Comparison of ENCODE assay signal across 27 cellular contexts in genomic region chr10:128420623-128421022, GRCh38.
"Had no signal": no experiment of that assay in that cellular context is flagged by ENCODE, and none has a peak within 500 bp of the region (broad histone marks: within the 10 kb centered on the region; RNA-seq: fewer than 3 reads in every experiment).

No MANE protein-coding gene starts in this region.

- H3K4me1 ChIP-seq: ascending aorta, breast epithelium, colonic mucosa, foreskin keratinocyte, gastrocnemius medialis had no signal

- H3K27ac ChIP-seq: ascending aorta, breast epithelium, cardiac muscle cell, colonic mucosa, foreskin keratinocyte, gastrocnemius medialis had no signal

- H3K27me3 Mint-ChIP-seq: activated CD4-positive, alpha-beta memory T cell treated with anti-CD3 and anti-CD28 coated beads, Interleukin-2, amount 10 ng/mL, durations not matched to agents 7 days and 5 days; activated CD4-positive, alpha-beta T cell treated with anti-CD3 and anti-CD28 coated beads, Interleukin-2, amount 10 ng/mL, durations not matched to agents 7 days and 5 days; activated naive CD4-positive, alpha-beta T cell treated with anti-CD3 and anti-CD28 coated beads, Interleukin-2, amount 10 ng/mL, durations not matched to agents 7 days and 5 days; activated naive CD8-positive, alpha-beta T cell treated with anti-CD3 and anti-CD28 coated beads, Interleukin-2, amount 10 ng/mL, durations not matched to agents 7 days and 5 days had no signal

- DNase-seq: activated CD4-positive, alpha-beta memory T cell treated with anti-CD3 and anti-CD28 coated beads, Interleukin-2, amount 10 ng/mL, durations not matched to agents 7 days and 5 days; activated CD4-positive, alpha-beta T cell treated with anti-CD3 and anti-CD28 coated beads for 1 hour; activated CD4-positive, alpha-beta T cell treated with anti-CD3 and anti-CD28 coated beads for 4 hours; activated CD4-positive, alpha-beta T cell treated with anti-CD3 and anti-CD28 coated beads, Interleukin-2, amount 10 ng/mL, durations not matched to agents 7 days and 5 days; activated CD4-positive, alpha-beta T cell treated with anti-CD3 and anti-CD28 coated beads, Interleukin-2, amount 50 U/mL, for 4 hours; activated CD8-positive, alpha-beta memory T cell treated with anti-CD3 and anti-CD28 coated beads, Interleukin-2, amount 50 U/mL, for 48 hours; activated gamma-delta T cell; activated naive CD4-positive, alpha-beta T cell; activated naive CD4-positive, alpha-beta T cell treated with anti-CD3 and anti-CD28 coated beads, Interleukin-2, amount 10 ng/mL, durations not matched to agents 7 days and 5 days; activated naive CD8-positive, alpha-beta T cell treated with anti-CD3 and anti-CD28 coated beads, Interleukin-2, amount 10 ng/mL, durations not matched to agents 7 days and 5 days; activated T-cell treated with anti-CD3 and anti-CD28 coated beads for 4 hours; activated T-cell treated with anti-CD3 and anti-CD28 coated beads, Interleukin-2, amount 50 U/mL, for 24 hours; activated T-cell treated with anti-CD3 and anti-CD28 coated beads, Interleukin-2, amount 50 U/mL, for 72 hours; central memory CD4-positive, alpha-beta T cell; cerebellar nuclear complex; colonic mucosa; effector CD8-positive, alpha-beta T cell; foreskin keratinocyte; gastrocnemius medialis; T-helper 2 cell had no signal

- H3K27ac Mint-ChIP-seq: activated CD4-positive, alpha-beta memory T cell treated with anti-CD3 and anti-CD28 coated beads, Interleukin-2, amount 10 ng/mL, durations not matched to agents 7 days and 5 days; activated CD4-positive, alpha-beta T cell treated with anti-CD3 and anti-CD28 coated beads, Interleukin-2, amount 10 ng/mL, durations not matched to agents 7 days and 5 days; activated naive CD4-positive, alpha-beta T cell treated with anti-CD3 and anti-CD28 coated beads, Interleukin-2, amount 10 ng/mL, durations not matched to agents 7 days and 5 days; activated naive CD4-positive, alpha-beta T cell treated with anti-CD3 and anti-CD28 coated beads, Interleukin-2, amount 50 U/mL, for 72 hours; activated naive CD8-positive, alpha-beta T cell treated with anti-CD3 and anti-CD28 coated beads, Interleukin-2, amount 10 ng/mL, durations not matched to agents 7 days and 5 days; activated T-cell treated with anti-CD3 and anti-CD28 coated beads, Interleukin-2, amount 50 U/mL, for 24 hours; activated T-cell treated with anti-CD3 and anti-CD28 coated beads, Interleukin-2, amount 50 U/mL, for 72 hours; brain; WTC11 had no signal

- H3K9me3 ChIP-seq: ascending aorta, breast epithelium, colonic mucosa, gastrocnemius medialis had no signal

- H3K36me3 Mint-ChIP-seq: activated naive CD4-positive, alpha-beta T cell treated with anti-CD3 and anti-CD28 coated beads, Interleukin-2, amount 10 ng/mL, durations not matched to agents 7 days and 5 days; activated naive CD4-positive, alpha-beta T cell treated with anti-CD3 and anti-CD28 coated beads, Interleukin-2, amount 50 U/mL, for 72 hours; activated naive CD8-positive, alpha-beta T cell treated with anti-CD3 and anti-CD28 coated beads, Interleukin-2, amount 10 ng/mL, durations not matched to agents 7 days and 5 days; brain; WTC11 had no signal

- H3K27me3 ChIP-seq: ascending aorta, breast epithelium, cardiac muscle cell, colonic mucosa, foreskin keratinocyte, gastrocnemius medialis had no signal

- H3K4me1 Mint-ChIP-seq: activated CD4-positive, alpha-beta memory T cell treated with anti-CD3 and anti-CD28 coated beads, Interleukin-2, amount 10 ng/mL, durations not matched to agents 7 days and 5 days; activated CD4-positive, alpha-beta T cell treated with anti-CD3 and anti-CD28 coated beads, Interleukin-2, amount 10 ng/mL, durations not matched to agents 7 days and 5 days; activated naive CD4-positive, alpha-beta T cell treated with anti-CD3 and anti-CD28 coated beads, Interleukin-2, amount 10 ng/mL, durations not matched to agents 7 days and 5 days; activated naive CD8-positive, alpha-beta T cell treated with anti-CD3 and anti-CD28 coated beads, Interleukin-2, amount 10 ng/mL, durations not matched to agents 7 days and 5 days; brain; WTC11 had no signal

- H3K4me3 ChIP-seq: ascending aorta, breast epithelium, cardiac muscle cell, colonic mucosa, gastrocnemius medialis had no signal

- H3K4me3 Mint-ChIP-seq: activated CD4-positive, alpha-beta memory T cell treated with anti-CD3 and anti-CD28 coated beads, Interleukin-2, amount 10 ng/mL, durations not matched to agents 7 days and 5 days; activated CD4-positive, alpha-beta T cell treated with anti-CD3 and anti-CD28 coated beads, Interleukin-2, amount 10 ng/mL, durations not matched to agents 7 days and 5 days; activated naive CD4-positive, alpha-beta T cell treated with anti-CD3 and anti-CD28 coated beads, Interleukin-2, amount 10 ng/mL, durations not matched to agents 7 days and 5 days; activated naive CD8-positive, alpha-beta T cell treated with anti-CD3 and anti-CD28 coated beads, Interleukin-2, amount 10 ng/mL, durations not matched to agents 7 days and 5 days; activated T-cell treated with anti-CD3 and anti-CD28 coated beads, Interleukin-2, amount 50 U/mL, for 24 hours; activated T-cell treated with anti-CD3 and anti-CD28 coated beads, Interleukin-2, amount 50 U/mL, for 72 hours; brain; WTC11 had no signal

- H3K36me3 ChIP-seq: ascending aorta, breast epithelium, cardiac muscle cell, colonic mucosa, gastrocnemius medialis had no signal

- ATAC-seq: activated naive CD4-positive, alpha-beta T cell treated with anti-CD3 and anti-CD28 coated beads, Interleukin-2, amount 50 U/mL, for 72 hours; activated T-cell treated with anti-CD3 and anti-CD28 coated beads, Interleukin-2, amount 50 U/mL, for 72 hours; esophagus mucosa; foreskin keratinocyte; gastrocnemius medialis; WTC11 had no signal

- H3K9me3 Mint-ChIP-seq: activated CD4-positive, alpha-beta memory T cell treated with anti-CD3 and anti-CD28 coated beads, Interleukin-2, amount 10 ng/mL, durations not matched to agents 7 days and 5 days; activated CD4-positive, alpha-beta T cell treated with anti-CD3 and anti-CD28 coated beads, Interleukin-2, amount 10 ng/mL, durations not matched to agents 7 days and 5 days; activated naive CD4-positive, alpha-beta T cell treated with anti-CD3 and anti-CD28 coated beads, Interleukin-2, amount 10 ng/mL, durations not matched to agents 7 days and 5 days; activated naive CD4-positive, alpha-beta T cell treated with anti-CD3 and anti-CD28 coated beads, Interleukin-2, amount 50 U/mL, for 72 hours; activated naive CD8-positive, alpha-beta T cell treated with anti-CD3 and anti-CD28 coated beads, Interleukin-2, amount 10 ng/mL, durations not matched to agents 7 days and 5 days; activated T-cell treated with anti-CD3 and anti-CD28 coated beads, Interleukin-2, amount 50 U/mL, for 24 hours; WTC11 had no signal
